In genomic region chr9:77598510-77598909, GRCh38 we compare ENCODE assay signal across 14 cellular contexts. TPM values are rescaled to one million over a fixed set of nuclear protein-coding genes. Genes with fewer than 3 reads are reported as not detected.
A peak's percentile ranks its signal among the peaks of the same experiment; 100 is the strongest.
DNase-seq lines count a peak whose midpoint lies in the region; ATAC-seq and TF ChIP-seq lines count a peak whose summit lies in the region.
"Had no signal": no experiment of that assay in that cellular context is flagged by ENCODE, and none has a peak within 500 bp of the region (broad histone marks: within the 10 kb centered on the region; RNA-seq: fewer than 3 reads in every experiment).

No MANE protein-coding gene starts in this region.

- H3K4me3 ChIP-seq in GM23248 (no peak overlapping the region), fibroblast of pulmonary artery (replicated peaks; ENCODE audit: low read depth, low read length) (no peak overlapping the region), parathyroid adenoma (ENCODE audit: low read depth, low read length) (no peak overlapping the region)
- H3K4me3 ChIP-seq: SJSA1, tibial artery had no signal

- H3K36me3 ChIP-seq in GM23248 (ENCODE audit: low read depth) (no peaks in the 10 kb centered on the region), parathyroid adenoma (ENCODE audit: control insufficient read depth, insufficient read depth, low read length) (no peaks in the 10 kb centered on the region)
- H3K36me3 ChIP-seq: SJSA1, tibial artery had no signal

- in situ Hi-C loops in GM23248 (cut with MboI), result no loop called here

- ATAC-seq in GM19463 (IDR thresholded peaks at IDR 0.05; ENCODE audit: unreplicated experiment) (no peak), GM21619 (IDR thresholded peaks at IDR 0.05; ENCODE audit: unreplicated experiment) (no peak), GM21528 (IDR thresholded peaks at IDR 0.05; ENCODE audit: low FRiP score, unreplicated experiment) (no peak)

- no peak for TF ChIP-seq CTCF in fibroblast of pulmonary artery (IDR thresholded peaks at IDR 0.05; ENCODE audit: low read length, missing control alignments)
- no peak for TF ChIP-seq CTCF in parathyroid adenoma (IDR thresholded peaks at IDR 0.05)

- H3K27ac ChIP-seq in GM23248 (no peak overlapping the region), parathyroid adenoma (peak overlapping the region; percentile 51)
- H3K27ac ChIP-seq: SJSA1, tibial artery had no signal

- no peak overlapping the region for H3K9ac ChIP-seq in GM23248
- H3K9ac ChIP-seq in parathyroid adenoma, result no peak overlapping the region

- H2AFZ ChIP-seq in GM23248 (no peak overlapping the region), parathyroid adenoma (no peak overlapping the region)

- no peaks in the 10 kb centered on the region for H3K79me2 ChIP-seq in GM23248 (ENCODE audit: insufficient read depth)
- no peaks in the 10 kb centered on the region for H3K79me2 ChIP-seq in parathyroid adenoma

- H3K4me2 ChIP-seq in GM23248 (ENCODE audit: unreplicated experiment) (no peak overlapping the region), parathyroid adenoma (ENCODE audit: low read length) (no peak overlapping the region)

- no peaks in the 10 kb centered on the region for H3K9me3 ChIP-seq in GM23248 (ENCODE audit: low read depth)
- H3K9me3 ChIP-seq in parathyroid adenoma (ENCODE audit: control insufficient read depth, low read length), result no peaks in the 10 kb centered on the region
- H3K9me3 ChIP-seq: SJSA1, tibial artery had no signal

- H3K27me3 ChIP-seq in GM23248 (replicated peaks; ENCODE audit: insufficient read depth) (0 out of 2 replicates have a peak, but pooled peaks cover 6% of the 10 kb centered on the region), parathyroid adenoma (ENCODE audit: control insufficient read depth, insufficient read depth, low read length) (no peaks in the 10 kb centered on the region)
- H3K27me3 ChIP-seq: SJSA1, tibial artery had no signal

- H3F3A ChIP-seq in GM23248 (ENCODE audit: insufficient read depth), result no peaks in the 10 kb centered on the region

- H3K4me1 ChIP-seq in GM23248 (ENCODE audit: insufficient read depth) (no peaks in the 10 kb centered on the region), parathyroid adenoma (no peaks in the 10 kb centered on the region)
- H3K4me1 ChIP-seq: SJSA1 had no signal

- no peaks in the 10 kb centered on the region for H4K20me1 ChIP-seq in GM23248 (ENCODE audit: insufficient read depth)

- no peaks in the 10 kb centered on the region for H3K9me2 ChIP-seq in GM23248 (ENCODE audit: insufficient read depth)

- 7 to 17% methylated on average over 3 of the region's 3 CpGs for WGBS in GM23248 (ENCODE audit: low coverage in 1 of 2, low lambda C conversion rate in 2 of 2, missing lambda C conversion rate in 2 of 2), 2 experiments

- DNase-seq in GM23248 (peak; percentile 33), NCI-H748 treated with DMSO at 0.1 percent for 48 hours (lab: John Stamatoyannopoulos, UW) (peak; percentile 13), fibroblast of pulmonary artery (ENCODE audit: low read depth) (peak; percentile 93), NCI-H2107 treated with DMSO at 0.1 percent for 48 hours (lab: John Stamatoyannopoulos, UW; ENCODE audit: unreplicated experiment) (no peak)
- DNase-seq: Kasumi-1; kidney; stimulated activated CD4-positive, alpha-beta T cell treated with anti-CD3 and anti-CD28 coated beads, Interleukin-15, amount 100 ng/mL, for 24 hours; tibial artery had no signal

RNA-seq across cellular contexts. Expression of gene GNA14, which starts 49.6 kb away (rescaled TPM):
- total RNA-seq in GM23248 (2014; rRNA removed; shearing (Covaris generic)), result 0.11 TPM in 1 of 2 replicates, not detected in the other
- 0.09 and 0.24 TPM in 2 replicates for polyA plus RNA-seq in GM23248 (2016; fragmentation: Nextera tagmentation; extraction: Ambion mirVana)
- total RNA-seq: activated CD8-positive, alpha-beta memory T cell treated with anti-CD3 and anti-CD28 coated beads for 36 hours had no signal
